Comparison of ENCODE assay signal across 13 cellular contexts in the genomic region with DNA sequence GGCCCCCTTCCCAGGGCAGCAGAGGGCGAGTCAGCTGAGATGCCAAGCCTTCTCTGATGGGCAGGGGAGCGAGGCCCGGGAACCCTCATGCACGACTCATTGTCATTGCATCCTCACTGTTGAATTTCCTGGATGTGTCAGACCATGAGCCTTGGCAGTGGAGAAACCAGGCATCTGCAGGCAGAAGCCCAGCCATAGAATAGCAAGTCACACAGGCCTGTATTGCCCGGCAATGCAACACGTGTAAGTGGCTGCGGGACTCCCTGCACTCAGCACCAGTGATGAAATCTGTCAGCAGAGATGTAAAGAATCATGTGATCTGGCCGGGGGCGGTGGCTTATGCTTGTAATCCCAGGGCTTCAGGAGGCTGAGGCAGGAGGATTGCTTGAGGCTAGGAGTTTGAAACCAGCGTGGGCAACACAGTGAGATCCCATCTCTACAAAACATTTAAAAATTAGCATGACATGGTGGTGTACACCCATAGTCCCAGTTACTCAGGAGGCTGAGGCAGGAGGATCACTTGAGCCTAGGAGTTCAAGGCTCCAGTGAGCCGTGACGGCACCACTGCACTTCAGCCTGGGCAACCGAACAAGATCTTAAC.
A peak's percentile ranks its signal among the peaks of the same experiment; 100 is the strongest.
DNase-seq lines count a peak whose midpoint lies in the region; ATAC-seq and TF ChIP-seq lines count a peak whose summit lies in the region.
"Had no signal": no experiment of that assay in that cellular context is flagged by ENCODE, and none has a peak within 500 bp of the region (broad histone marks: within the 10 kb centered on the region; RNA-seq: fewer than 3 reads in every experiment).

No MANE protein-coding gene starts in this region.

- H2BK15ac ChIP-seq in IMR-90 (ENCODE audit: low read depth, low read length) (0 out of 3 replicates have a peak overlapping the region, but pooled peaks have one; percentile 41), mesenchymal stem cell (ENCODE audit: low read depth, poor library complexity, severe bottlenecking) (no peak overlapping the region)

- H3K4me1 ChIP-seq in BLaER1 (peaks cover 27% of the 10 kb centered on the region), IMR-90 (ENCODE audit: control insufficient read depth, insufficient read depth, low read length) (no peaks in the 10 kb centered on the region; the same call in 1 of the 2 replicates), mesenchymal stem cell (ENCODE audit: control insufficient read depth, insufficient read depth, low read depth, low read length) (peaks cover 6% of the 10 kb centered on the region), Peyer's patch (peaks cover 0 to 12% (median 0%) of the 10 kb centered on the region in 4 donors)
- H3K4me1 ChIP-seq: uterus had no signal

- H4K5ac ChIP-seq in IMR-90 (ENCODE audit: low read depth, low read length): no peak overlapping the region

- no TSS peak for BruUV-seq in IMR-90 (replicated peaks; lab: Mats Ljungman, UMichigan)

- TF ChIP-seq POLR2A in IMR-90 (IDR thresholded peaks at IDR 0.05; ENCODE audit: low read depth, low read length) (no peak), Peyer's patch (IDR thresholded peaks at IDR 0.05) (no peak)

- peak overlapping the region; percentile 21 for H3K4me2 ChIP-seq in BLaER1
- H3K4me2 ChIP-seq in IMR-90 (ENCODE audit: low read depth, low read length): no peak overlapping the region
- H3K4me2 ChIP-seq in mesenchymal stem cell (ENCODE audit: low read length, poor library complexity, severe bottlenecking): no peak overlapping the region
- H3K4me2 ChIP-seq: smooth muscle cell had no signal

- no peaks in the 10 kb centered on the region for H3K9me3 ChIP-seq in BLaER1
- H3K9me3 ChIP-seq in IMR-90 (ENCODE audit: control insufficient read depth, insufficient read depth, low read length): no peaks in the 10 kb centered on the region
- no peaks in the 10 kb centered on the region for H3K9me3 ChIP-seq in mesenchymal stem cell (ENCODE audit: control insufficient read depth, low read length)
- H3K9me3 ChIP-seq in Peyer's patch: no peaks in the 10 kb centered on the region
- H3K9me3 ChIP-seq: uterus had no signal

- in situ Hi-C loops in IMR-90 (cut with MboI; ENCODE audit: low sequenced_read_pairs): no loop called here

- peak overlapping the region in 1 of 2 experiments; percentile 18; a peak in 1 of 4 replicates for H4K8ac ChIP-seq in IMR-90 (ENCODE audit: low read depth in 2 of 2, low read length in 2 of 2)
- H4K8ac ChIP-seq in mesenchymal stem cell (ENCODE audit: low read length): no peak overlapping the region

- H2AK9ac ChIP-seq in IMR-90 (replicated peaks; ENCODE audit: low read depth, low read length, poor library complexity): peak overlapping the region; percentile 33

- H3K27ac ChIP-seq in BLaER1 (no peak overlapping the region), IMR-90 (ENCODE audit: insufficient read depth, low read length) (no peak overlapping the region), mesenchymal stem cell (ENCODE audit: low read length, poor library complexity, severe bottlenecking) (no peak overlapping the region), Peyer's patch (no peak overlapping the region)
- H3K27ac ChIP-seq: uterus had no signal

- H3K9ac ChIP-seq in BLaER1 (no peak overlapping the region), IMR-90 (ENCODE audit: low read depth, low read length) (no peak overlapping the region), mesenchymal stem cell (ENCODE audit: low read length) (no peak overlapping the region)

- peak overlapping the region; percentile 9 for H2BK5ac ChIP-seq in IMR-90 (ENCODE audit: low read depth, low read length, poor library complexity, severe bottlenecking)
- no peak overlapping the region for H2BK5ac ChIP-seq in mesenchymal stem cell (ENCODE audit: low read depth, low read length, poor library complexity, severe bottlenecking)

- no peaks in the 10 kb centered on the region for H3K36me3 ChIP-seq in BLaER1
- H3K36me3 ChIP-seq in IMR-90 (ENCODE audit: control insufficient read depth, insufficient read depth, low read length): no peaks in the 10 kb centered on the region
- H3K36me3 ChIP-seq in mesenchymal stem cell (ENCODE audit: control insufficient read depth in 1 of 2, insufficient read depth in 2 of 2, low read depth in 1 of 2, low read length in 2 of 2): no peaks in the 10 kb centered on the region
- no peaks in the 10 kb centered on the region for H3K36me3 ChIP-seq in Peyer's patch
- H3K36me3 ChIP-seq: uterus had no signal

- TF ChIP-seq CTCF in IMR-90 (conservative IDR thresholded peaks at IDR 0.05; ENCODE audit: low read depth, low read length) (no peak), Peyer's patch (IDR thresholded peaks at IDR 0.05) (no peak)

- CTCF ChIA-PET in IMR-90 (lab: Yijun Ruan, JAX): no interaction called here

- intact Hi-C loops in IMR-90 (cut with micrococcal nuclease): no loop called here

- H3K23ac ChIP-seq in IMR-90 (ENCODE audit: low read depth, low read length) (no peak overlapping the region), mesenchymal stem cell (ENCODE audit: low read length in 2 of 2) (no peak overlapping the region)

- ATAC-seq in IMR-90 (ENCODE audit: low read depth): peak; percentile 84
- no peak for ATAC-seq in GM19035 (IDR thresholded peaks at IDR 0.05; ENCODE audit: unreplicated experiment)
- ATAC-seq in HG03521 (IDR thresholded peaks at IDR 0.05; ENCODE audit: unreplicated experiment): no peak

- H3K79me1 ChIP-seq in IMR-90 (ENCODE audit: low read depth in 1 of 2, low read length in 2 of 2): no peaks in the 10 kb centered on the region
- H3K79me1 ChIP-seq in mesenchymal stem cell (replicated peaks; ENCODE audit: low read length, poor library complexity, severe bottlenecking): no peaks in the 10 kb centered on the region

- H3K9me1 ChIP-seq in IMR-90 (ENCODE audit: insufficient read depth, low read length): peaks cover 9% of the 10 kb centered on the region; the same call in 1 of the 2 replicates

- H3K14ac ChIP-seq in IMR-90 (replicated peaks; ENCODE audit: low read depth, low read length) (no peak overlapping the region), mesenchymal stem cell (ENCODE audit: low read length in 2 of 2) (no peak overlapping the region)

- peak overlapping the region; percentile 31; the same call in 1 of the 2 replicates for H2BK20ac ChIP-seq in IMR-90 (ENCODE audit: low read depth, low read length)

- no peak overlapping the region for H3K56ac ChIP-seq in IMR-90 (ENCODE audit: extremely low read depth, insufficient read depth, low read length)

- H3K4ac ChIP-seq in IMR-90 (ENCODE audit: low read depth, low read length): no peak overlapping the region
- H3K4ac ChIP-seq in mesenchymal stem cell (ENCODE audit: low read depth in 1 of 2, low read length in 2 of 2): no peak overlapping the region

- H2AFZ ChIP-seq in IMR-90 (replicated peaks; ENCODE audit: low read length, poor library complexity): peak overlapping the region; percentile 71
- H2AFZ ChIP-seq in mesenchymal stem cell (ENCODE audit: low read depth, low read length): no peak overlapping the region

- dilution Hi-C loops in IMR-90 (cut with HindIII; ENCODE audit: low sequenced_read_pairs, unreplicated experiment): no loop called here

- DNase-seq in IMR-90 (peak; percentile 84), amniotic epithelial cell (ENCODE audit: low read depth) (peak; percentile 28), mesenchymal stem cell (peak; percentile 42), Peyer's patch (no peak)
- no peak for DNase-seq in activated T-cell treated with anti-CD3 and anti-CD28 coated beads, Interleukin-2, amount 50 U/mL, for 48 hours
- DNase-seq: CD4-positive, alpha-beta memory T cell; naive B cell; NCI-H82; uterus had no signal

- H3K4me3 ChIP-seq in BLaER1: no peak overlapping the region
- H3K4me3 ChIP-seq in IMR-90 (ENCODE audit: insufficient read depth, low read depth, low read length): no peak overlapping the region
- H3K4me3 ChIP-seq in mesenchymal stem cell (ENCODE audit: insufficient read depth in 1 of 2, low read depth in 1 of 2, low read length in 2 of 2): no peak overlapping the region
- no peak overlapping the region for H3K4me3 ChIP-seq in Peyer's patch
- H3K4me3 ChIP-seq: smooth muscle cell, uterus had no signal

- H3K18ac ChIP-seq in IMR-90 (ENCODE audit: low read depth, low read length) (no peak overlapping the region), mesenchymal stem cell (ENCODE audit: low read depth in 1 of 2, low read length in 2 of 2) (peak overlapping the region in 1 of 2 experiments; percentile 15)

- peak; percentile 20 for TF ChIP-seq RAD21 in IMR-90 (IDR thresholded peaks at IDR 0.05; ENCODE audit: low read length)

- H2AK5ac ChIP-seq in IMR-90 (ENCODE audit: low read depth, low read length) (no peak overlapping the region), mesenchymal stem cell (ENCODE audit: low read length, severe bottlenecking) (no peak overlapping the region)

- H3K27me3 ChIP-seq in BLaER1: no peaks in the 10 kb centered on the region
- H3K27me3 ChIP-seq in IMR-90 (ENCODE audit: control insufficient read depth, insufficient read depth, low read length): peaks cover under 1% of the 10 kb centered on the region; the same call in 1 of the 2 replicates
- peaks cover 0 to 6% of the 10 kb centered on the region in 2 experiments for H3K27me3 ChIP-seq in mesenchymal stem cell (ENCODE audit: control insufficient read depth in 1 of 2, insufficient read depth in 1 of 2, low read length in 2 of 2)
- no peaks in the 10 kb centered on the region for H3K27me3 ChIP-seq in Peyer's patch
- H3K27me3 ChIP-seq: uterus had no signal

- H2BK12ac ChIP-seq in mesenchymal stem cell (ENCODE audit: low read length in 2 of 2): no peak overlapping the region

- H4K20me1 ChIP-seq in BLaER1 (no peaks in the 10 kb centered on the region), IMR-90 (ENCODE audit: insufficient read depth, low read length) (no peaks in the 10 kb centered on the region)

- 47% methylated on average over 5 of the region's 13 CpGs; no CpG with 5 or more reads in 1 of the 2 experiments for WGBS in IMR-90 (ENCODE audit: extremely low coverage in 2 of 2, insufficient read length in 1 of 2), 2 experiments
- WGBS in mesenchymal stem cell: 66% methylated on average over 12 of the region's 13 CpGs

- no peak overlapping the region; the same call in 1 of the 2 replicates for H4K91ac ChIP-seq in IMR-90 (ENCODE audit: insufficient read depth, low read depth, low read length)
- no peak overlapping the region for H4K91ac ChIP-seq in mesenchymal stem cell (ENCODE audit: low read length)

- H2BK120ac ChIP-seq in IMR-90 (ENCODE audit: low read depth, low read length) (no peak overlapping the region; the same call in 1 of the 2 replicates), mesenchymal stem cell (ENCODE audit: low read depth, low read length) (no peak overlapping the region)

- POLR2A ChIA-PET in IMR-90 (lab: Charles Lee; ENCODE audit: unreplicated experiment): no interaction called here

TF ChIP-seq in IMR-90, 13 proteins besides CTCF, POLR2A, EP300 and RAD21 (continues in another document):
- TF ChIP-seq MAZ (IDR thresholded peaks at IDR 0.05; ENCODE audit: borderline replicate concordance, low read depth, low read length): peak; percentile 40; the same call in 1 of the 2 replicates
- TF ChIP-seq SMC3 (IDR thresholded peaks at IDR 0.05; ENCODE audit: low read depth, low read length): no peak; the same call in 1 of the 2 replicates
- TF ChIP-seq BHLHE40 (IDR thresholded peaks at IDR 0.05; ENCODE audit: low read depth, low read length): no peak
- 0 out of 2 replicates have a peak, but pooled peaks have one; percentile 17 for TF ChIP-seq FOS (IDR thresholded peaks at IDR 0.05; ENCODE audit: low read depth, low read length)
- no peak for TF ChIP-seq MXI1 (IDR thresholded peaks at IDR 0.05; ENCODE audit: borderline replicate concordance, low read depth, low read length)

Comparison
In these comparisons a context has a peak if more than half of its experiments do, and no peak if none do; other contexts are left out.
1. DNase-seq: peak in IMR-90 (single experiment), amniotic epithelial cell (single experiment) and mesenchymal stem cell (single experiment); none in activated T-cell treated with anti-CD3 and anti-CD28 coated beads, Interleukin-2, amount 50 U/mL, for 48 hours (0 of 2) and Peyer's patch (0 of 3).